ENCODE assay signal across 8 cellular contexts in the genomic region with DNA sequence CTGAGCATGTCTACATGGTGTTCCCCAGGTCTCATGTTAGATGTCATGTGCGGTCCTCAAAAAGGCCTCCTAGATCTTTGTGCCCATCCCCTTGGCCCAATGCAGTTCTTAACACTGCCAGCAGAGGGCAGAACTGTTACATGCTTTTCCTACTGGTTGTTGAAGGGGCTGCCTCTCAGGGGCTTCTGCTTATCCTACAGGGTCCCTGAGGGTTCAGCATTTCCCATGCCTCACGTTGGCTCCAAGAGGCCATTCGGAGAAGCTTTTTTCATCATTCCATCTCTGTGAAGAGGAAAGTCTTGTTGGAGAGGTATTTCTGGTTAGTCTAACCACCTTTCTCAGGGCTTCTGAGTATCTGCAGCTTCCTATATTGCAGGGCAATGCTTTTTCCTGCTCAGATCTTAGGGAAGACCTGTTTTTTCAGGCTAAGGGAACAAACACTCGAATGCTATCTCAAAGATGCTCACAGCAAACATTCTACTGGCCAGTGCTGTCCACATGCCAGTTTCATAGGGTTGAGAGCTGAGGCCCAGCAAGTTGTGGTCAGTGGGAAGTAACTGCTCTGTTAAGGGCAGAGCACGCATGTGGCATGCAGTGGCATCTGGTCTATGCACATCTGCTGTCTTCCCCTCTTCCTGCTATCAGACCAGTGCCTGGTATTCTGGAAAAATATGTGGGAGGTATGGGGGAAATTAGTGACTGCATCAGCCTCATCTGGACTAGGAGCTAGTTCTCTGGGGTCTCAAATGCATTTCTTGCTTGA. TPM values are rescaled to one million over a fixed set of nuclear protein-coding genes. Genes with fewer than 3 reads are reported as not detected.
DNase-seq lines count a peak whose midpoint lies in the region; ATAC-seq and TF ChIP-seq lines count a peak whose summit lies in the region.

No MANE protein-coding gene starts in this region.

- in situ Hi-C loops in Caki2 (cut with HindIII; ENCODE audit: low pct_unique_long_range_greater_than_20kb, low sequenced_read_pairs): no loop called here

- no peaks in the 10 kb centered on the region for H3K9me3 Mint-ChIP-seq in T-helper 2 cell treated with Interferon-gamma antibody and Interleukin-4, amounts not matched to agents 5 μg/mL and 100 μg/mL, for 36 hours
- H3K9me3 Mint-ChIP-seq in nephron: no peaks in the 10 kb centered on the region

- no peak overlapping the region for H3K4me3 Mint-ChIP-seq in T-helper 2 cell treated with Interferon-gamma antibody and Interleukin-4, amounts not matched to agents 5 μg/mL and 100 μg/mL, for 36 hours
- H3K4me3 Mint-ChIP-seq in nephron: no peak overlapping the region

- DNase-seq in Caki2 (ENCODE audit: low read depth): peak; percentile 44
- DNase-seq in T-helper 2 cell treated with Interferon-gamma antibody and Interleukin-4, amounts not matched to agents 5 μg/mL and 100 μg/mL, for 36 hours (ENCODE audit: low spot score): peak; percentile 13
- no peak for DNase-seq in epithelial cell of proximal tubule (ENCODE audit: low read depth)
- DNase-seq in putamen (ENCODE audit: low spot score): no peak

- ATAC-seq in GM19324 (IDR thresholded peaks at IDR 0.05; ENCODE audit: low FRiP score, unreplicated experiment): peak; percentile 50
- ATAC-seq in HG03520 (IDR thresholded peaks at IDR 0.05; ENCODE audit: unreplicated experiment): peak; percentile 72
- no peak for ATAC-seq in GM18858 (IDR thresholded peaks at IDR 0.05; ENCODE audit: unreplicated experiment)

- H3K27me3 Mint-ChIP-seq in T-helper 2 cell treated with Interferon-gamma antibody and Interleukin-4, amounts not matched to agents 5 μg/mL and 100 μg/mL, for 36 hours (ENCODE audit: low read depth): no peaks in the 10 kb centered on the region
- no peaks in the 10 kb centered on the region for H3K27me3 Mint-ChIP-seq in nephron (ENCODE audit: low read depth)

- no peak overlapping the region for H3K4me3 ChIP-seq in epithelial cell of proximal tubule (ENCODE audit: low read depth, low read length)

- TF ChIP-seq CTCF in epithelial cell of proximal tubule (conservative IDR thresholded peaks at IDR 0.05; ENCODE audit: low read depth, low read length) (peak; percentile 94), nephron (IDR thresholded peaks at IDR 0.05; ENCODE audit: unreplicated experiment in 3 of 3) (peak; percentile 53 to 67 (median 54))

- H3K27ac Mint-ChIP-seq in T-helper 2 cell treated with Interferon-gamma antibody and Interleukin-4, amounts not matched to agents 5 μg/mL and 100 μg/mL, for 36 hours: no peak overlapping the region
- no peak overlapping the region for H3K27ac Mint-ChIP-seq in nephron

- no peaks in the 10 kb centered on the region for H3K36me3 Mint-ChIP-seq in T-helper 2 cell treated with Interferon-gamma antibody and Interleukin-4, amounts not matched to agents 5 μg/mL and 100 μg/mL, for 36 hours (ENCODE audit: low read depth)
- no peaks in the 10 kb centered on the region for H3K36me3 Mint-ChIP-seq in nephron (ENCODE audit: low read depth)

- H3K4me1 Mint-ChIP-seq in T-helper 2 cell treated with Interferon-gamma antibody and Interleukin-4, amounts not matched to agents 5 μg/mL and 100 μg/mL, for 36 hours (ENCODE audit: low read depth): no peaks in the 10 kb centered on the region
- no peaks in the 10 kb centered on the region for H3K4me1 Mint-ChIP-seq in nephron

RNA-seq across cellular contexts. Expression of a gene that starts 31.5 kb away (rescaled TPM):
- total RNA-seq in Caki2 (2014; rRNA removed; shearing (Covaris generic); ENCODE audit: low replicate concordance): 0.17 TPM in 1 of 2 replicates, not detected in the other
- total RNA-seq in epithelial cell of proximal tubule: not detected in 2 replicates

Comparison
In these comparisons a context has a peak if more than half of its experiments do, and no peak if none do; other contexts are left out.
1. DNase-seq: peak in Caki2 (single experiment) and T-helper 2 cell treated with Interferon-gamma antibody and Interleukin-4, amounts not matched to agents 5 μg/mL and 100 μg/mL, for 36 hours (single experiment); none in epithelial cell of proximal tubule (single experiment) and putamen (single experiment).